1 cellular context compared by ENCODE assay signal in genomic region chr5:35617435-35618296, GRCh38.
TF ChIP-seq lines count a peak whose summit lies in the region.

TSS of gene SPEF2 (plus strand) at chr5:35617863. CDS start at chr5:35617998, 135 bp downstream.

TF ChIP-seq in WTC11, 78 proteins besides CTCF, POLR2A, EP300 and RAD21 (continued from another document and continues in another):
- TF ChIP-seq STAT6 (CRISPR knock-in tag; conservative IDR thresholded peaks at IDR 0.05; ENCODE audit: low read depth) (no peak), ELF4 (CRISPR knock-in tag; IDR thresholded peaks at IDR 0.05; ENCODE audit: low read depth) (no peak), ZBTB21 (CRISPR knock-in tag; IDR thresholded peaks at IDR 0.05; ENCODE audit: borderline replicate concordance) (peak; percentile 35; the same call in 1 of the 2 replicates), AR (CRISPR knock-in tag; IDR thresholded peaks at IDR 0.05) (no peak), ETV6 (CRISPR knock-in tag; IDR thresholded peaks at IDR 0.05) (no peak), NR1H2 (CRISPR knock-in tag; IDR thresholded peaks at IDR 0.05) (no peak), ZNF121 (CRISPR knock-in tag; IDR thresholded peaks at IDR 0.05) (no peak), MLX (CRISPR knock-in tag; IDR thresholded peaks at IDR 0.05) (0 out of 2 replicates have a peak, but pooled peaks have one; percentile 34), CREB1 (CRISPR knock-in tag; IDR thresholded peaks at IDR 0.05) (no peak), MAX (CRISPR knock-in tag; IDR thresholded peaks at IDR 0.05) (peak; percentile 74; the same call in 1 of the 2 replicates), ZNF425 (CRISPR knock-in tag; conservative IDR thresholded peaks at IDR 0.05) (no peak), PRRX2 (CRISPR knock-in tag; IDR thresholded peaks at IDR 0.05) (no peak), GTF2I (CRISPR knock-in tag; conservative IDR thresholded peaks at IDR 0.05) (no peak), NFE2L1 (CRISPR knock-in tag; IDR thresholded peaks at IDR 0.05) (no peak; the same call in 1 of the 2 replicates), NFYB (CRISPR knock-in tag; conservative IDR thresholded peaks at IDR 0.05; ENCODE audit: low read depth) (no peak), ATF6 (CRISPR knock-in tag; IDR thresholded peaks at IDR 0.05) (no peak), EMX1 (CRISPR knock-in tag; IDR thresholded peaks at IDR 0.05) (no peak), RORB (CRISPR knock-in tag; IDR thresholded peaks at IDR 0.05) (no peak), USF2 (CRISPR knock-in tag; IDR thresholded peaks at IDR 0.05) (0 out of 2 replicates have a peak, but pooled peaks have one; percentile 13), ZBTB43 (CRISPR knock-in tag; IDR thresholded peaks at IDR 0.05) (0 out of 2 replicates have a peak, but pooled peaks have one; percentile 41), JAZF1 (CRISPR knock-in tag; IDR thresholded peaks at IDR 0.05) (no peak), TP53 (CRISPR knock-in tag; IDR thresholded peaks at IDR 0.05) (no peak), E2F4 (CRISPR knock-in tag; IDR thresholded peaks at IDR 0.05; ENCODE audit: borderline replicate concordance, low read depth) (no peak), ZSCAN18 (CRISPR knock-in tag; IDR thresholded peaks at IDR 0.05) (no peak), ZNF263 (CRISPR knock-in tag; IDR thresholded peaks at IDR 0.05; ENCODE audit: low read depth) (no peak), ZNF281 (CRISPR knock-in tag; IDR thresholded peaks at IDR 0.05) (no peak), FOXP1 (CRISPR knock-in tag; IDR thresholded peaks at IDR 0.05; ENCODE audit: borderline replicate concordance) (peak; percentile 58; the same call in 1 of the 2 replicates), ZNF416 (CRISPR knock-in tag; IDR thresholded peaks at IDR 0.05) (no peak), ESRRA (CRISPR knock-in tag; IDR thresholded peaks at IDR 0.05; ENCODE audit: borderline replicate concordance) (no peak), ERG (CRISPR knock-in tag; IDR thresholded peaks at IDR 0.05) (no peak), ATF3 (CRISPR knock-in tag; conservative IDR thresholded peaks at IDR 0.05) (no peak), SMAD3 (CRISPR knock-in tag; IDR thresholded peaks at IDR 0.05; ENCODE audit: borderline replicate concordance) (no peak), RELA (CRISPR knock-in tag; IDR thresholded peaks at IDR 0.05; ENCODE audit: borderline replicate concordance) (peak; percentile 73; the same call in 1 of the 2 replicates)
